Comparison of ENCODE assay signal across 17 cellular contexts in genomic region chr1:202212787-202213186, GRCh38. TPM values are rescaled to one million over a fixed set of nuclear protein-coding genes. Genes with fewer than 3 reads are reported as not detected.
DNase-seq lines count a peak whose midpoint lies in the region; ATAC-seq and TF ChIP-seq lines count a peak whose summit lies in the region.
"Had no signal": no experiment of that assay in that cellular context is flagged by ENCODE, and none has a peak within 500 bp of the region (broad histone marks: within the 10 kb centered on the region; RNA-seq: fewer than 3 reads in every experiment).

No MANE protein-coding gene starts in this region.

- H4K20me1 ChIP-seq in HCT116 (ENCODE audit: insufficient read depth), result no peaks in the 10 kb centered on the region

- peaks cover 42% of the 10 kb centered on the region; the same call in 1 of the 2 replicates for H3K27me3 ChIP-seq in HCT116 (ENCODE audit: insufficient read depth, low read length)
- no peaks in the 10 kb centered on the region for H3K27me3 ChIP-seq in thoracic aorta (replicated peaks; ENCODE audit: insufficient read depth)

- H3K9me3 ChIP-seq in HCT116 (ENCODE audit: control insufficient read depth in 1 of 2, insufficient read depth in 1 of 2, low read depth in 1 of 2, low read length in 2 of 2), result no peaks in the 10 kb centered on the region
- no peaks in the 10 kb centered on the region for H3K9me3 ChIP-seq in thoracic aorta

- TF ChIP-seq POLR2A in HCT116 (IDR thresholded peaks at IDR 0.05; ENCODE audit: borderline replicate concordance, extremely low read depth, insufficient read depth, insufficient read length), result no peak

- no peak overlapping the region for H3K9ac ChIP-seq in HCT116 (ENCODE audit: low read length)

- no peaks in the 10 kb centered on the region for H3K79me2 ChIP-seq in HCT116 (ENCODE audit: insufficient read depth, low read length)

- no peak overlapping the region for H3K4me3 Mint-ChIP-seq in nephron progenitor cell
- H3K4me3 Mint-ChIP-seq: B cell; CD4-positive, alpha-beta T cell; HFFc6 had no signal

- RAD21 ChIA-PET in HCT116 (lab: Charles Lee; ENCODE audit: low non-redundant PET in 1 of 2, low total read pairs in 2 of 2, uncharacterized antibody in 2 of 2, unreplicated experiment in 2 of 2), result no interaction called here

- H3K4me1 Mint-ChIP-seq in nephron progenitor cell, result peaks cover 29% of the 10 kb centered on the region

- no peak overlapping the region for H3K4me3 ChIP-seq in HCT116 (replicated peaks in 1 of 2; ENCODE audit: low read depth in 1 of 2, low read length in 2 of 2)
- H3K4me3 ChIP-seq in coronary artery, result no peak overlapping the region
- H3K4me3 ChIP-seq in thoracic aorta, result no peak overlapping the region
- H3K4me3 ChIP-seq: GM23338 had no signal

- POLR2A ChIA-PET in HCT116 (lab: Charles Lee) (interaction anchor here (0.6 kb wide), 1 partner anchor 88 kb away, joined by 3 read pairs; no protein-coding TSS in a partner anchor), RWPE1 (lab: Yijun Ruan, JAX; ENCODE audit: low non-redundant PET) (no interaction called here)

- no peaks in the 10 kb centered on the region for H3K9me2 ChIP-seq in HCT116 (ENCODE audit: insufficient read depth)

- BruUV-seq in HCT116 (replicated peaks; lab: Mats Ljungman, UMichigan), result no TSS peak

- H3K4me1 ChIP-seq in HCT116 (ENCODE audit: control insufficient read depth in 1 of 2, insufficient read depth in 2 of 2, low read length in 2 of 2) (peaks cover 0 to 6% of the 10 kb centered on the region in 2 experiments; a peak in 2 of 4 replicates), thoracic aorta (ENCODE audit: control insufficient read depth in 1 of 2, low read depth in 2 of 2) (peaks cover 20 to 77% of the 10 kb centered on the region in 2 donors)

- H3K36me3 Mint-ChIP-seq in nephron progenitor cell (ENCODE audit: low read depth), result no peaks in the 10 kb centered on the region

- DNase-seq in HCT116 (ENCODE audit: low read depth, low spot score), result no peak
- no peak for DNase-seq in RWPE1 (ENCODE audit: low spot score)
- no peak for DNase-seq in coronary artery (ENCODE audit: low spot score)
- DNase-seq in thoracic aorta (ENCODE audit: low spot score), result no peak
- no peak for DNase-seq in central memory CD4-positive, alpha-beta T cell
- no peak for DNase-seq in OCI-M1 (lab: John Stamatoyannopoulos, UW)
- no peak for DNase-seq in nephron progenitor cell
- DNase-seq: C1 segment of cervical spinal cord; CD4-positive, alpha-beta T cell; DMS79 treated with DMSO at 0.1 percent for 48 hours; HFFc6 had no signal

- ATAC-seq in HCT116 (no peak), thoracic aorta (ENCODE audit: insufficient number of reproducible peaks, low FRiP score, low read depth) (no peak)

- TF ChIP-seq CTCF in HCT116 (IDR thresholded peaks at IDR 0.05 in 2 of 3, conservative IDR thresholded peaks at IDR 0.05 in 1 of 3; ENCODE audit: borderline replicate concordance in 1 of 3, insufficient read depth in 1 of 3, low read depth in 2 of 3, low read length in 2 of 3) (no peak), RWPE1 (conservative IDR thresholded peaks at IDR 0.05; ENCODE audit: low read depth) (no peak), coronary artery (IDR thresholded peaks at IDR 0.05) (no peak), thoracic aorta (IDR thresholded peaks at IDR 0.05) (no peak), nephron progenitor cell (IDR thresholded peaks at IDR 0.05) (no peak)

- TF ChIP-seq RAD21 in HCT116 (IDR thresholded peaks at IDR 0.05; ENCODE audit: low read depth), result no peak

- peaks cover 71% of the 10 kb centered on the region for H3K27me3 Mint-ChIP-seq in nephron progenitor cell (ENCODE audit: low read depth, poor library complexity)

- no peak overlapping the region for H3K4me2 ChIP-seq in HCT116 (ENCODE audit: low read length)

- H3K27ac Mint-ChIP-seq in nephron progenitor cell, result no peak overlapping the region
- H3K27ac Mint-ChIP-seq: B cell; CD4-positive, alpha-beta T cell; GM23338; H9; HFFc6 had no signal

- peak overlapping the region; percentile 18 for H2AFZ ChIP-seq in HCT116 (ENCODE audit: low read depth, low read length, poor library complexity, severe bottlenecking)
- H2AFZ ChIP-seq: GM23338 had no signal

- H3K36me3 ChIP-seq in HCT116 (ENCODE audit: control insufficient read depth in 1 of 2, insufficient read depth in 2 of 2, low read length in 2 of 2) (no peaks in the 10 kb centered on the region), thoracic aorta (no peaks in the 10 kb centered on the region)

- CTCF ChIA-PET in HCT116 (lab: Charles Lee) (interaction anchor here (0.8 to 2.2 kb wide), 4 partner anchors 13 to 101 kb away, joined by 3 to 6 read pairs (median 4); no protein-coding TSS in a partner anchor), RWPE1 (lab: Yijun Ruan, JAX) (interaction anchor here (1.2 to 1.8 kb wide), 2 partner anchors 20 to 23 kb away, joined by 8 read pairs; partner anchors contain the start of gene LGR6)

- H3K9me3 Mint-ChIP-seq in nephron progenitor cell, result no peaks in the 10 kb centered on the region
- H3K9me3 Mint-ChIP-seq: CD4-positive, alpha-beta T cell; GM23338; H9; HFFc6 had no signal

- intact Hi-C loops in HCT116 (cut with micrococcal nuclease), result no loop called here

- H3K27ac ChIP-seq in HCT116 (ENCODE audit: low read depth, low read length), result no peak overlapping the region
- peak overlapping the region; percentile 22 for H3K27ac ChIP-seq in RWPE1
- H3K27ac ChIP-seq in coronary artery, result peak overlapping the region; percentile 65 to 93
- peak overlapping the region; percentile 43 to 61 for H3K27ac ChIP-seq in thoracic aorta

TF ChIP-seq in HCT116, 20 proteins besides CTCF, POLR2A, EP300 and RAD21 (continues in another document):
- TF ChIP-seq ELF1 (IDR thresholded peaks at IDR 0.05; ENCODE audit: borderline replicate concordance, low read depth) (no peak), EGR1 (IDR thresholded peaks at IDR 0.05; ENCODE audit: low read depth) (no peak), ZBTB33 (IDR thresholded peaks at IDR 0.05; ENCODE audit: extremely low read depth, insufficient replicate concordance, low read length) (no peak), SP1 (IDR thresholded peaks at IDR 0.05; ENCODE audit: low read depth) (no peak), SRF (IDR thresholded peaks at IDR 0.05; ENCODE audit: low read depth) (no peak), TCF7L2 (IDR thresholded peaks at IDR 0.05; ENCODE audit: borderline replicate concordance, extremely low read depth, insufficient read depth, insufficient read length) (no peak), EZH2phosphoT487 (IDR thresholded peaks at IDR 0.05; ENCODE audit: borderline replicate concordance) (no peak), SIN3A (IDR thresholded peaks at IDR 0.05; ENCODE audit: low read depth) (no peak), YY1 (IDR thresholded peaks at IDR 0.05; ENCODE audit: extremely low read depth, insufficient replicate concordance, low read depth, low read length) (no peak), CBX3 (IDR thresholded peaks at IDR 0.05; ENCODE audit: low read depth) (no peak), REST (IDR thresholded peaks at IDR 0.05; ENCODE audit: low read depth) (no peak), JUND (IDR thresholded peaks at IDR 0.05) (no peak), MAX (IDR thresholded peaks at IDR 0.05) (no peak), EZH2 (IDR thresholded peaks at IDR 0.05) (no peak), FOSL1 (IDR thresholded peaks at IDR 0.05; ENCODE audit: low read depth) (no peak), ZFX (IDR thresholded peaks at IDR 0.05) (no peak)

RNA-seq across cellular contexts. Expression of gene LGR6, which starts 19.2 kb away (rescaled TPM):
- total RNA-seq in HCT116 (2021; ENCODE audit: unreplicated experiment), result 0.20 TPM
- polyA plus RNA-seq in HCT116 (2012), result 0.48 and 1.2 TPM in 2 replicates
- 10 to 100 TPM; 76.6 to 99.0 TPM for total RNA-seq in thoracic aorta
- total RNA-seq: A172, B cell, Calu3, HepG2, HFFc6 had no signal

RNA-seq across cellular contexts. Expression of gene PTPN7, which starts 52.4 kb away (rescaled TPM):
- total RNA-seq in HCT116 (2021; ENCODE audit: unreplicated experiment), result 0.76 TPM
- 0.12 and 0.25 TPM in 2 replicates for polyA plus RNA-seq in HCT116 (2012)
- total RNA-seq in thoracic aorta, result 1 to 10 TPM; 4.3 to 6.1 TPM
- total RNA-seq: A172, Calu3, GM23338, HepG2, HFFc6 had no signal
- polyA plus RNA-seq: GM23338, HepG2 had no signal

Comparison
In these comparisons a context has a peak if more than half of its experiments do, and no peak if none do; other contexts are left out.
1. RNA of gene LGR6, which starts 19.2 kb away (total RNA-seq): 76.6 to 99.0 TPM in thoracic aorta; 0.20 TPM in HCT116 (single experiment); every median in the first group is over 10 times any median in the second.